Comparison of ENCODE assay signal across 8 cellular contexts in the genomic region with DNA sequence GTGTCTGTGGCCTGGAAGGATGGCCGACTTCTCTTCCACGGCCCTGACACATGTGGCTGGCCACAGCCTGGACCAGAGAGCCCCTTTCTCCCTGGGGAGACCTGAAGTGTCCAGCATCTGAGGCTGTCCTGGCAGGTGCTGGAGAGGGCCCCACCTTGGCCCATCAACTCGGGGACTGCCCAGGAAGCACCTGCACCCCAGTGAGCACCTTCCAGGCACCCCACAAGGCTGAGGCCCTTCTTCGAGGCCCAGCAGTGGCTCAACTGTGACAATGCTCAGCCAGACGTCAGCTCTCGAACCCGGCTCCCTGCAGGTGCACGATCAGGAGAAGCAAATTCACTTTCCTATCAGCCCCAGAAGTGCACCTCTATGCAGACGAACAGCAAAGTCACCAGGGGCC. TPM values are rescaled to one million over a fixed set of nuclear protein-coding genes. Genes with fewer than 3 reads are reported as not detected.
A peak's percentile ranks its signal among the peaks of the same experiment; 100 is the strongest.
DNase-seq lines count a peak whose midpoint lies in the region; ATAC-seq, FAIRE-seq and TF ChIP-seq lines count a peak whose summit lies in the region.

No MANE protein-coding gene starts in this region.

- peaks cover 76% of the 10 kb centered on the region for H3K4me1 Mint-ChIP-seq in CD4-positive, alpha-beta T cell (ENCODE audit: low read depth)
- H3K4me1 Mint-ChIP-seq in chondrocyte (ENCODE audit: low read depth): peaks cover 45% of the 10 kb centered on the region

- in situ Hi-C loops in KBM-7 (cut with MboI; ENCODE audit: low pct_unique_long_range_greater_than_20kb, low sequenced_read_pairs): no loop called here

- no peaks in the 10 kb centered on the region for H3K9me3 Mint-ChIP-seq in CD4-positive, alpha-beta T cell
- no peaks in the 10 kb centered on the region for H3K9me3 Mint-ChIP-seq in chondrocyte (ENCODE audit: low read depth)

- peak overlapping the region; percentile 86 for H3K4me3 Mint-ChIP-seq in CD4-positive, alpha-beta T cell
- H3K4me3 Mint-ChIP-seq in chondrocyte (ENCODE audit: unreplicated experiment): no peak overlapping the region

- H3K4me1 ChIP-seq in effector memory CD4-positive, alpha-beta T cell (ENCODE audit: control insufficient read depth, insufficient read depth, low read length, poor library complexity, severe bottlenecking): peaks cover 43% of the 10 kb centered on the region

- H3K36me3 ChIP-seq in effector memory CD4-positive, alpha-beta T cell (ENCODE audit: control insufficient read depth, insufficient read depth, low read length): peaks cover 38% of the 10 kb centered on the region

- no peaks in the 10 kb centered on the region for H3K9me3 ChIP-seq in CD4-positive, alpha-beta T cell (ENCODE audit: control insufficient read depth, low read length)
- no peaks in the 10 kb centered on the region for H3K9me3 ChIP-seq in effector memory CD4-positive, alpha-beta T cell (ENCODE audit: control insufficient read depth, low read length)

- peaks cover 75% of the 10 kb centered on the region for H3K36me3 Mint-ChIP-seq in CD4-positive, alpha-beta T cell (ENCODE audit: low read depth)
- H3K36me3 Mint-ChIP-seq in chondrocyte (ENCODE audit: low read depth): peaks cover 3% of the 10 kb centered on the region

- H3K27ac ChIP-seq in CD4-positive, alpha-beta T cell (ENCODE audit: low read depth, low read length): peak overlapping the region; percentile 91
- H3K27ac ChIP-seq in effector memory CD4-positive, alpha-beta T cell (ENCODE audit: insufficient read depth, low read length, poor library complexity, severe bottlenecking): peak overlapping the region; percentile 89

- H3K4me3 ChIP-seq in effector memory CD4-positive, alpha-beta T cell (ENCODE audit: insufficient read depth, low read depth, low read length, poor library complexity, severe bottlenecking): no peak overlapping the region

- ATAC-seq in CD4-positive, alpha-beta T cell (ENCODE audit: poor library complexity): no peak
- ATAC-seq in HG03439 (IDR thresholded peaks at IDR 0.05; ENCODE audit: unreplicated experiment) (peak; percentile 42), HG03159 (IDR thresholded peaks at IDR 0.05; ENCODE audit: unreplicated experiment) (no peak)

- FAIRE-seq in HTR-8/SVneo (lab: Jason Lieb, UNC): no peak

- intact Hi-C loops in CD4-positive, alpha-beta T cell (cut with DNase I, micrococcal nuclease): loop anchor here in 1 of 2 experiments (5.0 kb wide), 1 partner anchor 79 kb away; a partner anchor contains a TSS

- H3K27me3 ChIP-seq in CD4-positive, alpha-beta T cell (ENCODE audit: control insufficient read depth, insufficient read depth, low read length): no peaks in the 10 kb centered on the region
- no peaks in the 10 kb centered on the region for H3K27me3 ChIP-seq in effector memory CD4-positive, alpha-beta T cell (replicated peaks; ENCODE audit: control insufficient read depth, insufficient read depth, low read length, poor library complexity, severe bottlenecking)

- TF ChIP-seq CTCF in CD4-positive, alpha-beta T cell (IDR thresholded peaks at IDR 0.05): no peak
- TF ChIP-seq CTCF in GM20000 (IDR thresholded peaks at IDR 0.05; ENCODE audit: extremely low read depth, missing control alignments) (no peak), chondrocyte (IDR thresholded peaks at IDR 0.05) (no peak)

- POLR2A ChIA-PET in CD4-positive, alpha-beta T cell (lab: Charles Lee): interaction anchor here (0.6 to 6.6 kb wide), 9 partner anchors 12 to 353 kb away, joined by 3 to 138 read pairs (median 12); a partner anchor contains a TSS

- H3K27ac Mint-ChIP-seq in CD4-positive, alpha-beta T cell: peak overlapping the region; percentile 98
- no peak overlapping the region for H3K27ac Mint-ChIP-seq in chondrocyte (ENCODE audit: unreplicated experiment)

- DNase-seq in CD4-positive, alpha-beta T cell: no peak
- DNase-seq in GM20000 (ENCODE audit: low spot score) (peak; percentile 20), chondrocyte (ENCODE audit: low spot score) (no peak), HTR-8/SVneo (ENCODE audit: insufficient read length, low spot score) (no peak), KBM-7 (no peak)
- DNase-seq in effector memory CD4-positive, alpha-beta T cell: no peak

- CTCF ChIA-PET in CD4-positive, alpha-beta T cell (lab: Charles Lee): interaction anchor here (1.2 to 2.5 kb wide), 3 partner anchors 25 to 311 kb away, joined by 6 to 12 read pairs (median 7); a partner anchor contains a TSS

- H3K27me3 Mint-ChIP-seq in CD4-positive, alpha-beta T cell: no peaks in the 10 kb centered on the region
- no peaks in the 10 kb centered on the region for H3K27me3 Mint-ChIP-seq in chondrocyte (ENCODE audit: low read depth)

RNA-seq across cellular contexts. Expression of a gene that starts 24.3 kb away (rescaled TPM):
- 100 to 1,000 TPM; 132 to 134 TPM for total RNA-seq in CD4-positive, alpha-beta T cell
- total RNA-seq in chondrocyte: 17.8 to 19.7 TPM (median 19.0 TPM) in 3 replicates
